Comparison of ENCODE assay signal across 10 cellular contexts in genomic region chr1:160950657-160951056, GRCh38. TPM values are rescaled to one million over a fixed set of nuclear protein-coding genes. Genes with fewer than 3 reads are reported as not detected.
"Had no signal": no experiment of that assay in that cellular context is flagged by ENCODE, and none has a peak within 500 bp of the region (broad histone marks: within the 10 kb centered on the region; RNA-seq: fewer than 3 reads in every experiment).

No MANE protein-coding gene starts in this region.

- H3K4me1 ChIP-seq: left lung, tibial nerve had no signal

- H3K36me3 ChIP-seq: brain microvascular endothelial cell, left lung, tibial nerve had no signal

- H3K27ac Mint-ChIP-seq: activated CD4-positive, alpha-beta T cell treated with anti-CD3 and anti-CD28 coated beads for 36 hours; activated CD8-positive, alpha-beta memory T cell treated with anti-CD3 and anti-CD28 coated beads, Interleukin-2, amount 10 ng/mL, durations not matched to agents 7 days and 5 days; activated naive CD8-positive, alpha-beta T cell treated with anti-CD3 and anti-CD28 coated beads, Interleukin-2, amount 50 U/mL, for 24 hours; memory B cell had no signal

- H3K27me3 ChIP-seq: brain microvascular endothelial cell, tibial nerve had no signal

- H3K9me3 ChIP-seq: left lung, tibial nerve had no signal

- H3K4me3 ChIP-seq: left lung, tibial nerve had no signal

- H3K27ac ChIP-seq: brain microvascular endothelial cell, left lung, tibial nerve had no signal

- H3K27me3 Mint-ChIP-seq: activated CD4-positive, alpha-beta T cell treated with anti-CD3 and anti-CD28 coated beads for 36 hours; activated CD8-positive, alpha-beta memory T cell treated with anti-CD3 and anti-CD28 coated beads, Interleukin-2, amount 10 ng/mL, durations not matched to agents 7 days and 5 days; activated naive CD8-positive, alpha-beta T cell treated with anti-CD3 and anti-CD28 coated beads, Interleukin-2, amount 50 U/mL, for 24 hours had no signal

- H3K36me3 Mint-ChIP-seq: activated CD8-positive, alpha-beta memory T cell treated with anti-CD3 and anti-CD28 coated beads, Interleukin-2, amount 10 ng/mL, durations not matched to agents 7 days and 5 days; memory B cell had no signal

- DNase-seq: kidney had no signal

- H3K9me3 Mint-ChIP-seq: activated naive CD8-positive, alpha-beta T cell treated with anti-CD3 and anti-CD28 coated beads, Interleukin-2, amount 50 U/mL, for 24 hours; memory B cell; nephron had no signal

- H3K4me3 Mint-ChIP-seq: activated CD4-positive, alpha-beta T cell treated with anti-CD3 and anti-CD28 coated beads for 36 hours; activated CD8-positive, alpha-beta memory T cell treated with anti-CD3 and anti-CD28 coated beads, Interleukin-2, amount 10 ng/mL, durations not matched to agents 7 days and 5 days; activated naive CD8-positive, alpha-beta T cell treated with anti-CD3 and anti-CD28 coated beads, Interleukin-2, amount 50 U/mL, for 24 hours; memory B cell; nephron had no signal

RNA-seq across cellular contexts. Expression of gene ITLN2, which starts 4.0 kb away (rescaled TPM):
- total RNA-seq: activated CD4-positive, alpha-beta T cell treated with anti-CD3 and anti-CD28 coated beads for 36 hours; activated CD8-positive, alpha-beta memory T cell treated with anti-CD3 and anti-CD28 coated beads, Interleukin-2, amount 10 ng/mL, durations not matched to agents 7 days and 5 days; kidney; skeletal muscle tissue; tibial nerve had no signal
